ENCODE assay signal across 15 cellular contexts in genomic region chr14:60646202-60646886, GRCh38. TPM values are rescaled to one million over a fixed set of nuclear protein-coding genes. Genes with fewer than 3 reads are reported as not detected.
DNase-seq lines count a peak whose midpoint lies in the region; TF ChIP-seq lines count a peak whose summit lies in the region.
"Had no signal": no experiment of that assay in that cellular context is flagged by ENCODE, and none has a peak within 500 bp of the region (broad histone marks: within the 10 kb centered on the region; RNA-seq: fewer than 3 reads in every experiment).

No MANE protein-coding gene starts in this region.

- no peaks in the 10 kb centered on the region for H3K9me3 ChIP-seq in parathyroid adenoma (ENCODE audit: control insufficient read depth, low read length)
- no peaks in the 10 kb centered on the region for H3K9me3 ChIP-seq in left ventricle myocardium inferior (replicated peaks)
- H3K9me3 ChIP-seq: HAP-1 had no signal

- H3K9ac ChIP-seq in parathyroid adenoma, result peak overlapping the region; percentile 97

- POLR2A ChIA-PET in GM10248 (lab: Yijun Ruan, JAX), result no interaction called here

- H3K79me2 ChIP-seq in parathyroid adenoma, result peaks cover 78% of the 10 kb centered on the region

- no peak overlapping the region for H2AFZ ChIP-seq in parathyroid adenoma

- CTCF ChIA-PET in GM10248 (lab: Yijun Ruan, JAX), result interaction anchor here (1.2 kb wide), 1 partner anchor 15 kb away, joined by 4 read pairs; no protein-coding TSS in a partner anchor

- H3K27ac ChIP-seq in parathyroid adenoma (peak overlapping the region; percentile 96), left ventricle myocardium inferior (replicated peaks) (no peak overlapping the region)
- H3K27ac ChIP-seq: HL-60 had no signal

- intact Hi-C loops in left ventricle myocardium inferior (cut with micrococcal nuclease), result no loop called here

- H3K36me3 ChIP-seq in H7 (replicated peaks; ENCODE audit: control insufficient read depth, insufficient read depth, low read length), result no peaks in the 10 kb centered on the region
- H3K36me3 ChIP-seq in parathyroid adenoma (ENCODE audit: control insufficient read depth, insufficient read depth, low read length), result peaks cover 4% of the 10 kb centered on the region
- no peaks in the 10 kb centered on the region for H3K36me3 ChIP-seq in left ventricle myocardium inferior

- H3K27me3 ChIP-seq in H7 (ENCODE audit: control insufficient read depth, insufficient read depth, low read length) (peaks cover 98% of the 10 kb centered on the region), parathyroid adenoma (ENCODE audit: control insufficient read depth, insufficient read depth, low read length) (no peaks in the 10 kb centered on the region), left ventricle myocardium inferior (ENCODE audit: low read depth) (peaks cover 100% of the 10 kb centered on the region)

- TF ChIP-seq CTCF in choroid plexus epithelial cell (conservative IDR thresholded peaks at IDR 0.05; ENCODE audit: low read depth, low read length) (no peak), parathyroid adenoma (IDR thresholded peaks at IDR 0.05) (no peak), GM10248 (IDR thresholded peaks at IDR 0.05; ENCODE audit: control extremely low read depth, extremely low read depth, low read depth, missing control alignments) (no peak), left ventricle myocardium inferior (IDR thresholded peaks at IDR 0.05; ENCODE audit: borderline replicate concordance) (no peak)

- H3K4me3 ChIP-seq in H7 (ENCODE audit: insufficient read depth, low read depth, low read length), result no peak overlapping the region
- H3K4me3 ChIP-seq in choroid plexus epithelial cell (ENCODE audit: low read depth, low read length), result peak overlapping the region; percentile 84
- H3K4me3 ChIP-seq in parathyroid adenoma (ENCODE audit: low read depth, low read length), result peak overlapping the region; percentile 87
- H3K4me3 ChIP-seq in left ventricle myocardium inferior, result no peak overlapping the region

- H3K4me2 ChIP-seq in parathyroid adenoma (ENCODE audit: low read length), result peak overlapping the region; percentile 94

- DNase-seq in H7, result peak; percentile 73
- DNase-seq in NCI-H2029 (lab: John Stamatoyannopoulos, UW), result peak; percentile 52
- peak; percentile 53 for DNase-seq in choroid plexus epithelial cell (ENCODE audit: low read depth)
- DNase-seq in hippocampal formation (lab: John Stamatoyannopoulos, UW), result no peak
- DNase-seq in NCI-H1105 (lab: John Stamatoyannopoulos, UW), result no peak
- no peak for DNase-seq in GM10248 (ENCODE audit: extremely low spot score)
- DNase-seq in left ventricle myocardium inferior, result no peak
- DNase-seq: DND-41; midbrain; NCI-H226; stimulated activated naive CD8-positive, alpha-beta T cell treated with anti-CD3 and anti-CD28 coated beads, Interleukin-15, amount 100 ng/mL, for 72 hours had no signal

- H3K4me1 ChIP-seq in parathyroid adenoma, result peaks cover 8% of the 10 kb centered on the region
- H3K4me1 ChIP-seq in left ventricle myocardium inferior, result peaks cover 53% of the 10 kb centered on the region

RNA-seq across cellular contexts. Expression of gene SIX1, which starts 2.9 kb away (rescaled TPM):
- 0.07 TPM in 1 of 2 replicates, not detected in the other for total RNA-seq in H7 (2014; rRNA removed; shearing (Covaris generic))
- not detected for total RNA-seq in left ventricle myocardium inferior
- total RNA-seq: activated CD8-positive, alpha-beta memory T cell treated with anti-CD3 and anti-CD28 coated beads for 36 hours had no signal

Comparison
In these comparisons a context has a peak if more than half of its experiments do, and no peak if none do; other contexts are left out.
1. DNase-seq: peak in H7 (single experiment), NCI-H2029 (single experiment) and choroid plexus epithelial cell (single experiment); none in hippocampal formation (0 of 2), NCI-H1105 (single experiment), GM10248 (single experiment) and left ventricle myocardium inferior (single experiment).
2. H3K4me3 ChIP-seq: peak in choroid plexus epithelial cell (single experiment) and parathyroid adenoma (single experiment); none in H7 (single experiment) and left ventricle myocardium inferior (single experiment).